ENCODE assay signal across 8 cellular contexts in genomic region chr17:1203111-1203966, GRCh38. TPM values are rescaled to one million over a fixed set of nuclear protein-coding genes. Genes with fewer than 3 reads are reported as not detected.
A peak's percentile ranks its signal among the peaks of the same experiment; 100 is the strongest.
DNase-seq lines count a peak whose midpoint lies in the region; ATAC-seq, FAIRE-seq and TF ChIP-seq lines count a peak whose summit lies in the region.

No MANE protein-coding gene starts in this region.

- in situ Hi-C loops in GM12878 (cut with MboI) = no loop called here

- TF ChIP-seq RAD21 in SK-N-SH (IDR thresholded peaks at IDR 0.05; ENCODE audit: low read length) (0 out of 2 replicates have a peak, but pooled peaks have one; percentile 8), GM12878 (IDR thresholded peaks at IDR 0.05; ENCODE audit: insufficient read depth, low read depth, low read length) (no peak)

- DNase-seq in GM18507 (ENCODE audit: extremely low spot score, insufficient read length, low read depth) = no peak
- peak; percentile 100 for DNase-seq in SK-N-SH
- no peak for DNase-seq in GM12878 (ENCODE audit: low read depth, low spot score)
- no peak for DNase-seq in iPS DF 6.9 (ENCODE audit: low read depth, low spot score)
- no peak for DNase-seq in NK-92 (lab: John Stamatoyannopoulos, UW; ENCODE audit: unreplicated experiment)

- TF ChIP-seq EP300 in SK-N-SH (IDR thresholded peaks at IDR 0.05; ENCODE audit: borderline replicate concordance in 1 of 2, low read depth in 1 of 2, low read length in 1 of 2) (no peak), GM12878 (IDR thresholded peaks at IDR 0.05; ENCODE audit: borderline replicate concordance in 1 of 2, control insufficient read depth in 1 of 2, low read depth in 2 of 2, low read length in 2 of 2) (no peak)

- TF ChIP-seq CTCF in SK-N-SH (IDR thresholded peaks at IDR 0.05) (peak; percentile 15; the same call in 1 of the 2 replicates), GM12878 (IDR thresholded peaks at IDR 0.05 in 2 of 3, conservative IDR thresholded peaks at IDR 0.05 in 1 of 3; ENCODE audit: control insufficient read depth in 2 of 3, extremely low read depth in 1 of 3, insufficient read depth in 1 of 3, low read depth in 3 of 3, low read length in 3 of 3) (no peak)

- H3K27ac ChIP-seq in SK-N-SH (ENCODE audit: low read depth in 2 of 2, low read length in 1 of 2) (no peak overlapping the region; a peak in 1 of 4 replicates), GM12878 (ENCODE audit: control insufficient read depth, insufficient read depth) (no peak overlapping the region), iPS DF 6.9 (ENCODE audit: low read length) (no peak overlapping the region), skeletal muscle tissue (ENCODE audit: low read depth, low read length) (peak overlapping the region; percentile 19)

- H3K9ac ChIP-seq in SK-N-SH (peak overlapping the region; percentile 71), GM12878 (ENCODE audit: control insufficient read depth, insufficient read depth, low read length) (no peak overlapping the region), skeletal muscle tissue (ENCODE audit: low read depth in 1 of 3, low read length in 3 of 3) (peak overlapping the region; percentile 33 to 60 (median 45))

- WGBS in SK-N-SH (ENCODE audit: low lambda C conversion rate) = 27% methylated on average over 19 of the region's 91 CpGs
- 52% methylated on average over 47 of the region's 91 CpGs for whole genome bisulfite sequencing in GM12878 (ENCODE audit: insufficient coverage, insufficient replicate concordance, low lambda C conversion rate, missing lambda C conversion rate)
- no CpG with 5 or more reads among the region's 91 CpGs for WGBS in iPS DF 6.9 (ENCODE audit: insufficient coverage, insufficient read length)

- H3K4me1 ChIP-seq in SK-N-SH (ENCODE audit: control insufficient read depth in 1 of 2, insufficient read depth in 2 of 2, low read depth in 1 of 2, low read length in 1 of 2) (no peaks in the 10 kb centered on the region; a peak in 1 of 4 replicates), GM12878 (ENCODE audit: control insufficient read depth, insufficient read depth, low read length) (peaks cover 61% of the 10 kb centered on the region), iPS DF 6.9 (ENCODE audit: control insufficient read depth, insufficient read depth, low read length) (no peaks in the 10 kb centered on the region), skeletal muscle tissue (ENCODE audit: control insufficient read depth in 3 of 3, insufficient read depth in 3 of 3, low read length in 3 of 3) (peaks cover 0 to 4% (median 2%) of the 10 kb centered on the region in 3 donors)

- RAD21 ChIA-PET in GM12878 (lab: Charles Lee; ENCODE audit: unreplicated experiment) = interaction anchor here (1.1 kb wide), 1 partner anchor 24 kb away, joined by 3 read pairs; no protein-coding TSS in a partner anchor

- H2AFZ ChIP-seq in SK-N-SH (ENCODE audit: low read depth) (peak overlapping the region; percentile 99; the same call in 1 of the 2 replicates), GM12878 (ENCODE audit: control insufficient read depth, low read depth, low read length) (no peak overlapping the region)

- peaks cover 8% of the 10 kb centered on the region for H3F3A ChIP-seq in SK-N-SH (replicated peaks; ENCODE audit: insufficient read depth)

- no peaks in the 10 kb centered on the region for H3K79me2 ChIP-seq in SK-N-SH (ENCODE audit: insufficient read depth)
- peaks cover 38% of the 10 kb centered on the region for H3K79me2 ChIP-seq in GM12878 (ENCODE audit: control insufficient read depth, insufficient read depth, low read length)

- FAIRE-seq in GM18507 (lab: Jason Lieb, UNC) (peak; percentile 9), GM12878 (lab: Jason Lieb, UNC) (no peak)

- SMC1A ChIA-PET in GM12878 (lab: Charles Lee; ENCODE audit: uncharacterized antibody, unreplicated experiment) = interaction anchor here (1.2 to 2.5 kb wide), 2 partner anchors 10 to 13 kb away, joined by 3 to 14 read pairs; no protein-coding TSS in a partner anchor

- peak overlapping the region; percentile 90 for H3K4me2 ChIP-seq in SK-N-SH
- H3K4me2 ChIP-seq in GM12878 (ENCODE audit: control insufficient read depth, insufficient read depth) = peak overlapping the region; percentile 63

- no peaks in the 10 kb centered on the region for H3K9me2 ChIP-seq in SK-N-SH

- H3K27me3 ChIP-seq in SK-N-SH (ENCODE audit: insufficient read depth) (no peaks in the 10 kb centered on the region; the same call in 1 of the 2 replicates), GM12878 (replicated peaks in 1 of 2; ENCODE audit: control insufficient read depth in 2 of 2, insufficient read depth in 2 of 2, low read length in 1 of 2) (no peaks in the 10 kb centered on the region), iPS DF 6.9 (ENCODE audit: control insufficient read depth, insufficient read depth, low read length) (no peaks in the 10 kb centered on the region), skeletal muscle tissue (ENCODE audit: control insufficient read depth in 3 of 3, insufficient read depth in 3 of 3, low read length in 3 of 3) (peaks cover 0 to 7% (median 4%) of the 10 kb centered on the region in 3 donors)

- TF ChIP-seq POLR2A in GM12878 (IDR thresholded peaks at IDR 0.05; ENCODE audit: low read depth, low read length) = no peak

- H3K36me3 ChIP-seq in SK-N-SH (replicated peaks in 1 of 2; ENCODE audit: control insufficient read depth in 1 of 2, insufficient read depth in 2 of 2, low read length in 1 of 2) (no peaks in the 10 kb centered on the region), GM12878 (ENCODE audit: control insufficient read depth in 2 of 2, insufficient read depth in 2 of 2, low read length in 1 of 2) (peaks cover 0 to 3% of the 10 kb centered on the region in 2 experiments; a peak in 2 of 4 replicates), iPS DF 6.9 (ENCODE audit: control insufficient read depth, insufficient read depth, low read length) (no peaks in the 10 kb centered on the region), skeletal muscle tissue (ENCODE audit: control insufficient read depth in 3 of 3, insufficient read depth in 3 of 3, low read length in 3 of 3) (no peaks in the 10 kb centered on the region)

- peak overlapping the region; percentile 52 to 68 for H3K4me3 ChIP-seq in SK-N-SH (ENCODE audit: low read depth in 2 of 2, low read length in 1 of 2)
- no peak overlapping the region for H3K4me3 ChIP-seq in GM12878
- peak overlapping the region; percentile 65 for H3K4me3 ChIP-seq in iPS DF 6.9 (ENCODE audit: low read length)
- peak overlapping the region in 2 of 3 donors; percentile 62 to 70 for H3K4me3 ChIP-seq in skeletal muscle tissue (ENCODE audit: low read length in 3 of 3)

- POLR2A ChIA-PET in SK-N-SH (lab: Yijun Ruan, JAX) = no interaction called here
- POLR2A ChIA-PET in GM12878 (lab: Charles Lee) = interaction anchor here (0.8 kb wide), 1 partner anchor 9 kb away, joined by 3 read pairs; no protein-coding TSS in a partner anchor

- no TSS peak for BruUV-seq in GM12878 (replicated peaks; lab: Mats Ljungman, UMichigan)

- H3K9me3 ChIP-seq in SK-N-SH (no peaks in the 10 kb centered on the region), GM12878 (replicated peaks; ENCODE audit: control insufficient read depth, insufficient read depth, low read length) (no peaks in the 10 kb centered on the region; the same call in 1 of the 3 replicates), iPS DF 6.9 (ENCODE audit: control insufficient read depth, insufficient read depth, low read length) (no peaks in the 10 kb centered on the region), skeletal muscle tissue (ENCODE audit: control insufficient read depth in 3 of 3, low read length in 3 of 3) (no peaks in the 10 kb centered on the region)

- H4K20me1 ChIP-seq in SK-N-SH (ENCODE audit: insufficient read depth) (no peaks in the 10 kb centered on the region), GM12878 (ENCODE audit: control insufficient read depth, insufficient read depth) (no peaks in the 10 kb centered on the region)

- CTCF ChIA-PET in SK-N-SH (lab: Yijun Ruan, JAX) (interaction anchor here (0.6 to 7.5 kb wide), 5 partner anchors 11 to 81 kb away, joined by 3 to 72 read pairs (median 4); no protein-coding TSS in a partner anchor), GM12878 (lab: Yijun Ruan, JAX) (interaction anchor here (1.6 kb wide), 1 partner anchor 10 kb away, joined by 6 read pairs; no protein-coding TSS in a partner anchor)

- 0 out of 3 replicates have a peak, but pooled peaks have one; percentile 6 for ATAC-seq in GM12878
- no peak for ATAC-seq in GM21723 (IDR thresholded peaks at IDR 0.05; ENCODE audit: unreplicated experiment)
- no peak for ATAC-seq in HG02870 (IDR thresholded peaks at IDR 0.05; ENCODE audit: unreplicated experiment)

- intact Hi-C loops in GM12878 (cut with micrococcal nuclease; ENCODE audit: unreplicated experiment) = no loop called here

TF ChIP-seq in SK-N-SH, 30 proteins besides CTCF, POLR2A, EP300 and RAD21 (continues in another document):
- TF ChIP-seq MXI1 (IDR thresholded peaks at IDR 0.05; ENCODE audit: low read depth, low read length) = peak; percentile 64; the same call in 1 of the 2 replicates

RNA-seq across cellular contexts. Expression of gene ABR, which starts 23.6 kb away (rescaled TPM):
- polyA plus RNA-seq in SK-N-SH (2012; rRNA removed) (86.1 and 117 TPM in 2 replicates), GM12878 (2011; rRNA removed) (17.6 and 41.4 TPM in 2 replicates), GM12878 (2014; fragmentation: Illumina TruSeq; extraction: Trizol) (39.5 and 40.5 TPM in 2 replicates), GM12878 (2014; fragmentation: Nextera tagmentation; extraction: Ambion mirVana) (1 to 10 TPM; 1.4 to 2.5 TPM), GM12878 (2014; rRNA removed) (38.6 and 53.1 TPM in 2 replicates), GM12878 (2016; fragmentation: Nextera tagmentation; extraction: Ambion mirVana) (10 to 100 TPM; 16.5 to 21.4 TPM)
- polyA plus RNA-seq in SK-N-SH (2012; cell fraction: cytosol; rRNA removed) = 49.2 and 63.6 TPM in 2 replicates
- 122 and 173 TPM in 2 replicates for polyA plus RNA-seq in SK-N-SH (2012; cell fraction: nucleus; rRNA removed)
- total RNA-seq in GM12878 (2013; cell fraction: nucleolus; rRNA removed) = 192 and 258 TPM in 2 replicates
- total RNA-seq in GM12878 (2014; rRNA removed) (35.6 and 49.4 TPM in 2 replicates), GM12878 (2014; rRNA removed; fragmentation: Illumina TruSeq; extraction: Trizol) (20.8 and 24.4 TPM in 2 replicates), GM12878 (2021) (101 and 112 TPM in 2 replicates), skeletal muscle tissue (24.5 TPM)
- 36.8 TPM for polyA plus RNA-seq in GM12878 (2011; ENCODE audit: low read depth)
- 34.7 and 44.4 TPM in 2 replicates for polyA plus RNA-seq in GM12878 (2011; cell fraction: cytosol; rRNA removed)
- polyA plus RNA-seq in GM12878 (2011; cell fraction: nucleus; rRNA removed) = 238 and 247 TPM in 2 replicates
- 50.4 and 62.8 TPM in 2 replicates for polyA plus RNA-seq in GM12878 (2012)
- polyA minus RNA-seq in GM12878 (2011; rRNA and poly(A)+ RNA removed) = 41.5 and 66.5 TPM in 2 replicates
- 31.5 and 37.0 TPM in 2 replicates for polyA minus RNA-seq in GM12878 (2011; cell fraction: cytosol; rRNA and poly(A)+ RNA removed)
- 61.5 and 95.8 TPM in 2 replicates for polyA minus RNA-seq in GM12878 (2011; cell fraction: nucleus; rRNA and poly(A)+ RNA removed)
